Comparison of ENCODE assay signal across 18 cellular contexts in the genomic region with DNA sequence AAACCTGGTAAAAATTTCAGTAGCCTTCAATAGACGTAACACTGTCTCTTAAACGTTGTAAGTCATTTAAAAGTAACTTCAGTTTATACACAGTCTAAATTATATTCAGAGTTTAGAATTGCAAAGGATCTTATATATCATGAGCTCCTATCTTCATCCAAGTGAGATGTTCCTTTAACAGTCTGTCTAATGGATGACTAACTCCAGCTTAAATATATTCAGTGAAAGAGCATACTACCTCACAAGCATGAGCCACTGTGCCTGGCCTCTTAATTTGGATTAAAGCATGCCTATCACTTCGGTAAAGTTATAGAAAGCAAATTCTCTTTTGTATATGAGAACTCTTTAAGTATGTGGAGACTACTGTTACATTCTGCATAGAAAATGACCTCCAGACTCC. TPM values are rescaled to one million over a fixed set of nuclear protein-coding genes. Genes with fewer than 3 reads are reported as not detected.
DNase-seq lines count a peak whose midpoint lies in the region; ATAC-seq and TF ChIP-seq lines count a peak whose summit lies in the region.
"Had no signal": no experiment of that assay in that cellular context is flagged by ENCODE, and none has a peak within 500 bp of the region (broad histone marks: within the 10 kb centered on the region; RNA-seq: fewer than 3 reads in every experiment).

No MANE protein-coding gene starts in this region.

- no peak for TF ChIP-seq EP300 in SK-N-SH (IDR thresholded peaks at IDR 0.05; ENCODE audit: borderline replicate concordance in 1 of 2, low read depth in 1 of 2, low read length in 1 of 2)

- peaks cover 32% of the 10 kb centered on the region for H3K36me3 ChIP-seq in left ventricle myocardium inferior
- H3K36me3 ChIP-seq in SK-N-SH (replicated peaks in 1 of 2; ENCODE audit: control insufficient read depth in 1 of 2, insufficient read depth in 2 of 2, low read length in 1 of 2) = peaks cover 26 to 28% of the 10 kb centered on the region in 2 experiments
- peaks cover 11% of the 10 kb centered on the region for H3K36me3 ChIP-seq in adipocyte (ENCODE audit: control insufficient read depth, insufficient read depth, low read length, severe bottlenecking)
- peaks cover 0 to 41% of the 10 kb centered on the region in 2 donors for H3K36me3 ChIP-seq in psoas muscle (ENCODE audit: insufficient read depth in 1 of 2, low read depth in 1 of 2)

- CTCF ChIA-PET in SK-N-SH (lab: Yijun Ruan, JAX) (interaction anchor here (1.0 kb wide), 1 partner anchor 27 kb away, joined by 4 read pairs; no protein-coding TSS in a partner anchor), MCF 10A (lab: Yijun Ruan, JAX) (interaction anchor here (0.5 to 0.7 kb wide), 2 partner anchors 263 to 621 kb away, joined by 3 read pairs; no protein-coding TSS in a partner anchor)
- CTCF ChIA-PET in activated CD8-positive, alpha-beta memory T cell treated with anti-CD3 and anti-CD28 coated beads, Interleukin-2, amount 10 ng/mL, durations not matched to agents 7 days and 5 days (lab: Charles Lee) = no interaction called here

- H3K36me3 Mint-ChIP-seq in activated CD8-positive, alpha-beta memory T cell treated with anti-CD3 and anti-CD28 coated beads, Interleukin-2, amount 10 ng/mL, durations not matched to agents 7 days and 5 days = peaks cover 12% of the 10 kb centered on the region
- no peaks in the 10 kb centered on the region for H3K36me3 Mint-ChIP-seq in MCF 10A (ENCODE audit: insufficient read depth, unreplicated experiment)
- H3K36me3 Mint-ChIP-seq: IgD-negative memory B cell had no signal

- peaks cover 95% of the 10 kb centered on the region for H3K79me2 ChIP-seq in SK-N-SH (ENCODE audit: insufficient read depth)

- H3K27ac ChIP-seq in left ventricle myocardium inferior (replicated peaks) (peak overlapping the region; percentile 43), SK-N-SH (ENCODE audit: low read depth in 2 of 2, low read length in 1 of 2) (peak overlapping the region in 1 of 2 experiments; percentile 59; a peak in 2 of 4 replicates), psoas muscle (peak overlapping the region; percentile 69)
- H3K27ac ChIP-seq: 22Rv1; A549; BLaER1 treated with 17β-estradiol and CSF1 and Interleukin-3, amounts not matched to agents 10 nM and 100 nM had no signal

- H3K4me3 Mint-ChIP-seq in activated CD8-positive, alpha-beta memory T cell treated with anti-CD3 and anti-CD28 coated beads, Interleukin-2, amount 10 ng/mL, durations not matched to agents 7 days and 5 days = no peak overlapping the region
- H3K4me3 Mint-ChIP-seq in MCF 10A (ENCODE audit: unreplicated experiment) = no peak overlapping the region
- H3K4me3 Mint-ChIP-seq: B cell; CD8-positive, alpha-beta memory T cell; GM23338; IgD-negative memory B cell had no signal

- H3F3A ChIP-seq in SK-N-SH (replicated peaks; ENCODE audit: insufficient read depth) = peaks cover 15% of the 10 kb centered on the region

- H3K9ac ChIP-seq in SK-N-SH (no peak overlapping the region), adipocyte (ENCODE audit: low read length) (no peak overlapping the region)
- H3K9ac ChIP-seq: BLaER1 treated with 17β-estradiol and CSF1 and Interleukin-3, amounts not matched to agents 10 nM and 100 nM had no signal

- H2AFZ ChIP-seq in SK-N-SH (ENCODE audit: low read depth) = no peak overlapping the region
- H2AFZ ChIP-seq: GM23338 had no signal

- POLR2A ChIA-PET in SK-N-SH (lab: Yijun Ruan, JAX) (no interaction called here), MCF 10A (lab: Yijun Ruan, JAX) (no interaction called here)

- ATAC-seq in left ventricle myocardium superior = no peak
- peak in 3 of 4 donors; percentile 60 to 72 (median 61) for ATAC-seq in psoas muscle
- ATAC-seq in activated CD8-positive, alpha-beta memory T cell treated with anti-CD3 and anti-CD28 coated beads, Interleukin-2, amount 10 ng/mL, durations not matched to agents 7 days and 5 days = no peak
- no peak for ATAC-seq in HG03135 (IDR thresholded peaks at IDR 0.05; ENCODE audit: unreplicated experiment)
- ATAC-seq: A549, GM23338 had no signal

- H3K9me3 Mint-ChIP-seq in activated CD8-positive, alpha-beta memory T cell treated with anti-CD3 and anti-CD28 coated beads, Interleukin-2, amount 10 ng/mL, durations not matched to agents 7 days and 5 days (ENCODE audit: low read depth) = no peaks in the 10 kb centered on the region
- H3K9me3 Mint-ChIP-seq in MCF 10A (ENCODE audit: unreplicated experiment) = no peaks in the 10 kb centered on the region
- H3K9me3 Mint-ChIP-seq: CD8-positive, alpha-beta memory T cell; GM23338; IgD-negative memory B cell had no signal

- H3K4me1 ChIP-seq in left ventricle myocardium inferior (peaks cover 88% of the 10 kb centered on the region), SK-N-SH (ENCODE audit: control insufficient read depth in 1 of 2, insufficient read depth in 2 of 2, low read depth in 1 of 2, low read length in 1 of 2) (peaks cover 0 to 5% of the 10 kb centered on the region in 2 experiments; a peak in 3 of 4 replicates), adipocyte (ENCODE audit: control insufficient read depth, insufficient read depth, low read length) (peaks cover 20% of the 10 kb centered on the region), psoas muscle (peaks cover 45% of the 10 kb centered on the region)

- DNase-seq in left ventricle myocardium inferior = no peak
- no peak for DNase-seq in left ventricle myocardium superior
- DNase-seq in SK-N-SH = no peak
- no peak for DNase-seq in adipocyte (ENCODE audit: low read depth)
- no peak for DNase-seq in psoas muscle
- no peak for DNase-seq in activated CD8-positive, alpha-beta memory T cell treated with anti-CD3 and anti-CD28 coated beads, Interleukin-2, amount 10 ng/mL, durations not matched to agents 7 days and 5 days
- no peak for DNase-seq in MCF 10A (ENCODE audit: unreplicated experiment)
- DNase-seq: CD8-positive, alpha-beta memory T cell; COR-L47; DMS 273 treated with DMSO at 0.1 percent for 48 hours; HCEC 1CT had no signal

- H3K9me3 ChIP-seq in left ventricle myocardium inferior (replicated peaks) = no peaks in the 10 kb centered on the region
- H3K9me3 ChIP-seq in SK-N-SH = no peaks in the 10 kb centered on the region
- no peaks in the 10 kb centered on the region for H3K9me3 ChIP-seq in adipocyte (ENCODE audit: control insufficient read depth, low read length)
- H3K9me3 ChIP-seq in psoas muscle = no peaks in the 10 kb centered on the region
- H3K9me3 ChIP-seq: A549 had no signal

- intact Hi-C loops in left ventricle myocardium inferior (cut with micrococcal nuclease) = no loop called here
- intact Hi-C loops in left ventricle myocardium superior (cut with micrococcal nuclease) = no loop called here
- intact Hi-C loops in psoas muscle (cut with DNase I) = no loop called here
- intact Hi-C loops in MCF 10A (cut with micrococcal nuclease) = no loop called here

- WGBS in SK-N-SH (ENCODE audit: low lambda C conversion rate) = 74% methylated on average over 3 of the region's 3 CpGs
- 73 to 86% (median 74%) methylated on average over 3 of the region's 3 CpGs for WGBS in psoas muscle, 3 donors

- no TSS peak for BruUV-seq in MCF 10A (replicated peaks; lab: Mats Ljungman, UMichigan)

- no peak overlapping the region for H3K27ac Mint-ChIP-seq in activated CD8-positive, alpha-beta memory T cell treated with anti-CD3 and anti-CD28 coated beads, Interleukin-2, amount 10 ng/mL, durations not matched to agents 7 days and 5 days
- H3K27ac Mint-ChIP-seq in MCF 10A (ENCODE audit: low read depth, unreplicated experiment) = no peak overlapping the region
- H3K27ac Mint-ChIP-seq: B cell, GM23338, IgD-negative memory B cell had no signal

- no peaks in the 10 kb centered on the region for H3K9me2 ChIP-seq in SK-N-SH

- peaks cover 33% of the 10 kb centered on the region for H4K20me1 ChIP-seq in SK-N-SH (ENCODE audit: insufficient read depth)

- no peak for TF ChIP-seq CTCF in left ventricle myocardium inferior (IDR thresholded peaks at IDR 0.05; ENCODE audit: borderline replicate concordance)
- no peak for TF ChIP-seq CTCF in SK-N-SH (IDR thresholded peaks at IDR 0.05)
- no peak for TF ChIP-seq CTCF in psoas muscle (IDR thresholded peaks at IDR 0.05)
- TF ChIP-seq CTCF in MCF 10A (IDR thresholded peaks at IDR 0.05; ENCODE audit: unreplicated experiment) = no peak

- peak overlapping the region; percentile 55 for H3K4me2 ChIP-seq in SK-N-SH
- H3K4me2 ChIP-seq: A549; BLaER1 treated with 17β-estradiol and CSF1 and Interleukin-3, amounts not matched to agents 10 nM and 100 nM; GM23338 had no signal

- no peaks in the 10 kb centered on the region for H3K27me3 ChIP-seq in left ventricle myocardium inferior (ENCODE audit: low read depth)
- H3K27me3 ChIP-seq in SK-N-SH (ENCODE audit: insufficient read depth) = no peaks in the 10 kb centered on the region
- H3K27me3 ChIP-seq in adipocyte (replicated peaks; ENCODE audit: control insufficient read depth, insufficient read depth, low read length) = no peaks in the 10 kb centered on the region
- no peaks in the 10 kb centered on the region for H3K27me3 ChIP-seq in psoas muscle (ENCODE audit: insufficient read depth in 3 of 3, low read length in 2 of 3)
- H3K27me3 ChIP-seq: BLaER1 treated with 17β-estradiol and CSF1 and Interleukin-3, amounts not matched to agents 10 nM and 100 nM had no signal

- peaks cover 28% of the 10 kb centered on the region for H3K4me1 Mint-ChIP-seq in activated CD8-positive, alpha-beta memory T cell treated with anti-CD3 and anti-CD28 coated beads, Interleukin-2, amount 10 ng/mL, durations not matched to agents 7 days and 5 days
- peaks cover 16% of the 10 kb centered on the region for H3K4me1 Mint-ChIP-seq in MCF 10A (ENCODE audit: insufficient read depth, unreplicated experiment)

- no peak for TF ChIP-seq RAD21 in SK-N-SH (IDR thresholded peaks at IDR 0.05; ENCODE audit: low read length)

- no peaks in the 10 kb centered on the region for H3K27me3 Mint-ChIP-seq in activated CD8-positive, alpha-beta memory T cell treated with anti-CD3 and anti-CD28 coated beads, Interleukin-2, amount 10 ng/mL, durations not matched to agents 7 days and 5 days
- no peaks in the 10 kb centered on the region for H3K27me3 Mint-ChIP-seq in MCF 10A (ENCODE audit: insufficient read depth, unreplicated experiment)
- H3K27me3 Mint-ChIP-seq: B cell; CD8-positive, alpha-beta memory T cell; IgD-negative memory B cell had no signal

- peak overlapping the region; percentile 3 for H3K4me3 ChIP-seq in left ventricle myocardium inferior
- no peak overlapping the region for H3K4me3 ChIP-seq in SK-N-SH (ENCODE audit: low read depth in 2 of 2, low read length in 1 of 2)
- H3K4me3 ChIP-seq in adipocyte (ENCODE audit: low read length) = peak overlapping the region; percentile 55
- H3K4me3 ChIP-seq in psoas muscle = no peak overlapping the region
- H3K4me3 ChIP-seq: A549; BLaER1 treated with 17β-estradiol and CSF1 and Interleukin-3, amounts not matched to agents 10 nM and 100 nM; GM23338 had no signal

RNA-seq across cellular contexts. Expression of gene FYTTD1, which starts 7.0 kb away (rescaled TPM):
- total RNA-seq in left ventricle myocardium inferior = 78.7 TPM
- total RNA-seq in left ventricle myocardium superior = 71.8 TPM
- 14.7 and 16.1 TPM in 2 replicates for polyA plus RNA-seq in SK-N-SH (2012; rRNA removed)
- 18.5 and 18.8 TPM in 2 replicates for polyA plus RNA-seq in SK-N-SH (2012; cell fraction: cytosol; rRNA removed)
- polyA plus RNA-seq in SK-N-SH (2012; cell fraction: nucleus; rRNA removed) = 8.7 and 13.1 TPM in 2 replicates
- total RNA-seq in psoas muscle = 100 to 1,000 TPM; 143 to 232 (median 157) TPM
- polyA plus RNA-seq in psoas muscle = 100 to 1,000 TPM in 1 of 3 donors, 10 to 100 TPM in 2; 15.2 to 108 (median 48.6) TPM
- total RNA-seq in activated CD8-positive, alpha-beta memory T cell treated with anti-CD3 and anti-CD28 coated beads, Interleukin-2, amount 10 ng/mL, durations not matched to agents 7 days and 5 days = 10 to 100 TPM; 35.5 to 50.5 TPM
- 45.9 and 46.3 TPM in 2 replicates for total RNA-seq in MCF 10A (2022)

RNA-seq across cellular contexts. Expression of gene RUBCN, which starts 20.0 kb away (rescaled TPM):
- total RNA-seq in left ventricle myocardium inferior (23.3 TPM), left ventricle myocardium superior (17.8 TPM), psoas muscle (10 to 100 TPM; 21.9 to 29.1 (median 27.6) TPM), MCF 10A (2022) (29.9 and 35.5 TPM in 2 replicates)
- polyA plus RNA-seq in SK-N-SH (2012; rRNA removed) (14.1 and 14.9 TPM in 2 replicates), psoas muscle (10 to 100 TPM in 1 of 3 donors, 1 to 10 TPM in 2; 5.0 to 12.9 (median 6.1) TPM)
- 8.0 and 10.3 TPM in 2 replicates for polyA plus RNA-seq in SK-N-SH (2012; cell fraction: cytosol; rRNA removed)
- 24.1 and 28.9 TPM in 2 replicates for polyA plus RNA-seq in SK-N-SH (2012; cell fraction: nucleus; rRNA removed)
- 10 to 100 TPM; 55.5 to 58.9 TPM for total RNA-seq in activated CD8-positive, alpha-beta memory T cell treated with anti-CD3 and anti-CD28 coated beads, Interleukin-2, amount 10 ng/mL, durations not matched to agents 7 days and 5 days

RNA-seq across cellular contexts. Expression of gene LRCH3, which starts 34.4 kb away (rescaled TPM):
- 25.8 TPM for total RNA-seq in left ventricle myocardium inferior
- 19.8 TPM for total RNA-seq in left ventricle myocardium superior
- 22.6 and 29.7 TPM in 2 replicates for polyA plus RNA-seq in SK-N-SH (2012; rRNA removed)
- polyA plus RNA-seq in SK-N-SH (2012; cell fraction: cytosol; rRNA removed) = 18.1 and 24.0 TPM in 2 replicates
- 30.6 and 43.2 TPM in 2 replicates for polyA plus RNA-seq in SK-N-SH (2012; cell fraction: nucleus; rRNA removed)
- 10 to 100 TPM; 16.9 to 29.5 (median 25.0) TPM for total RNA-seq in psoas muscle
- polyA plus RNA-seq in psoas muscle = 10 to 100 TPM in 2 of 3 donors, 1 to 10 TPM in 1; 7.0 to 13.8 (median 11.5) TPM
- 10 to 100 TPM; 62.2 to 62.6 TPM for total RNA-seq in activated CD8-positive, alpha-beta memory T cell treated with anti-CD3 and anti-CD28 coated beads, Interleukin-2, amount 10 ng/mL, durations not matched to agents 7 days and 5 days
- 55.3 and 58.8 TPM in 2 replicates for total RNA-seq in MCF 10A (2022)

Comparison
In these comparisons a context has a peak if more than half of its experiments do, and no peak if none do; other contexts are left out.
1. H3K4me3 ChIP-seq: peak in left ventricle myocardium inferior (single experiment) and adipocyte (single experiment); none in SK-N-SH (0 of 2) and psoas muscle (single experiment).
2. ATAC-seq: peak in psoas muscle (3 of 4); none in left ventricle myocardium superior (single experiment), activated CD8-positive, alpha-beta memory T cell treated with anti-CD3 and anti-CD28 coated beads, Interleukin-2, amount 10 ng/mL, durations not matched to agents 7 days and 5 days (single experiment) and HG03135 (single experiment).